In genomic region chr22:28822930-28823481, GRCh38 we compare ENCODE assay signal across 8 cellular contexts. TPM values are rescaled to one million over a fixed set of nuclear protein-coding genes. Genes with fewer than 3 reads are reported as not detected.
DNase-seq lines count a peak whose midpoint lies in the region; ATAC-seq and TF ChIP-seq lines count a peak whose summit lies in the region.

No MANE protein-coding gene starts in this region.

- CTCF ChIA-PET in activated CD4-positive, alpha-beta memory T cell treated with anti-CD3 and anti-CD28 coated beads for 36 hours (lab: Charles Lee) = interaction anchor here (1.6 kb wide), 1 partner anchor 23 kb away, joined by 6 read pairs; the partner anchor contains the start of gene XBP1

- H3K4me3 Mint-ChIP-seq in activated CD4-positive, alpha-beta memory T cell treated with anti-CD3 and anti-CD28 coated beads for 36 hours = no peak overlapping the region
- H3K4me3 Mint-ChIP-seq in nephron = no peak overlapping the region

- H3K56ac ChIP-seq in mesendoderm (ENCODE audit: low read length) = no peak overlapping the region

- no peak overlapping the region for H3K4me3 ChIP-seq in mesendoderm (ENCODE audit: low read length)

- no peak overlapping the region for H2BK15ac ChIP-seq in mesendoderm (replicated peaks; ENCODE audit: low read depth)

- no peaks in the 10 kb centered on the region for H3K36me3 ChIP-seq in mesendoderm (ENCODE audit: control insufficient read depth, insufficient read depth, low read length)

- POLR2A ChIA-PET in activated CD4-positive, alpha-beta memory T cell treated with anti-CD3 and anti-CD28 coated beads for 36 hours (lab: Charles Lee) = interaction anchor here (1.0 kb wide), 1 partner anchor 11 kb away, joined by 3 read pairs; no protein-coding TSS in a partner anchor

- H4K8ac ChIP-seq in mesendoderm (ENCODE audit: low read depth, low read length) = no peak overlapping the region

- peaks cover 9% of the 10 kb centered on the region for H3K36me3 Mint-ChIP-seq in activated CD4-positive, alpha-beta memory T cell treated with anti-CD3 and anti-CD28 coated beads for 36 hours
- no peaks in the 10 kb centered on the region for H3K36me3 Mint-ChIP-seq in nephron (ENCODE audit: low read depth)

- H3K79me2 ChIP-seq in mesendoderm (ENCODE audit: control insufficient read depth, insufficient read depth, low read length) = no peaks in the 10 kb centered on the region

- no peak overlapping the region for H3K9ac ChIP-seq in mesendoderm (ENCODE audit: low read length)

- H3K4ac ChIP-seq in mesendoderm (ENCODE audit: low read depth, low read length) = no peak overlapping the region

- H2BK5ac ChIP-seq in mesendoderm (ENCODE audit: low read length) = no peak overlapping the region

- H3K4me1 Mint-ChIP-seq in activated CD4-positive, alpha-beta memory T cell treated with anti-CD3 and anti-CD28 coated beads for 36 hours (ENCODE audit: low read depth) = peaks cover 46% of the 10 kb centered on the region
- H3K4me1 Mint-ChIP-seq in nephron = peaks cover 23% of the 10 kb centered on the region

- no peaks in the 10 kb centered on the region for H3K27me3 Mint-ChIP-seq in activated CD4-positive, alpha-beta memory T cell treated with anti-CD3 and anti-CD28 coated beads for 36 hours
- no peaks in the 10 kb centered on the region for H3K27me3 Mint-ChIP-seq in nephron (ENCODE audit: low read depth)

- H2BK120ac ChIP-seq in mesendoderm (ENCODE audit: low read depth, low read length) = no peak overlapping the region

- TF ChIP-seq CTCF in nephron (IDR thresholded peaks at IDR 0.05; ENCODE audit: unreplicated experiment in 3 of 3) = no peak

- no peak overlapping the region for H2AK5ac ChIP-seq in mesendoderm (ENCODE audit: low read length)

- H3K79me1 ChIP-seq in mesendoderm (ENCODE audit: low read length) = no peaks in the 10 kb centered on the region

- H3K9me3 Mint-ChIP-seq in activated CD4-positive, alpha-beta memory T cell treated with anti-CD3 and anti-CD28 coated beads for 36 hours = no peaks in the 10 kb centered on the region
- no peaks in the 10 kb centered on the region for H3K9me3 Mint-ChIP-seq in nephron

- no peak overlapping the region for H3K4me2 ChIP-seq in mesendoderm (ENCODE audit: low read length)

- DNase-seq in GDM1 (lab: John Stamatoyannopoulos, UW) (peak; percentile 51), NCI-H1436 treated with DMSO at 0.1 percent for 48 hours (lab: John Stamatoyannopoulos, UW) (peak; percentile 72), mesendoderm (no peak)
- DNase-seq in activated CD4-positive, alpha-beta memory T cell treated with anti-CD3 and anti-CD28 coated beads for 36 hours = peak; percentile 36
- DNase-seq in stimulated activated CD4-positive, alpha-beta T cell treated with anti-CD3 and anti-CD28 coated beads, Interleukin-12 subunit alpha, Interleukin-12 subunit beta, amount 100 ng/mL, for 4 hours = no peak

- H3K4me1 ChIP-seq in mesendoderm (ENCODE audit: control insufficient read depth, low read depth, low read length) = no peaks in the 10 kb centered on the region

- H4K5ac ChIP-seq in mesendoderm (ENCODE audit: low read length) = no peak overlapping the region

- no peaks in the 10 kb centered on the region for H3K27me3 ChIP-seq in mesendoderm (ENCODE audit: insufficient read depth, low read length, poor library complexity)

- H3K18ac ChIP-seq in mesendoderm (ENCODE audit: low read length) = no peak overlapping the region

- no CpG with 5 or more reads among the region's 2 CpGs for WGBS in mesendoderm (ENCODE audit: extremely low coverage, insufficient coverage, low lambda C conversion rate)

- no peak for ATAC-seq in activated CD4-positive, CD25-positive, alpha-beta regulatory T cell treated with anti-CD3 and anti-CD28 coated beads, Interleukin-2, amount 50 U/mL, for 24 hours
- ATAC-seq in GM18519 (IDR thresholded peaks at IDR 0.05; ENCODE audit: low FRiP score, unreplicated experiment) = no peak

- peak overlapping the region; percentile 73 for H3K27ac Mint-ChIP-seq in activated CD4-positive, alpha-beta memory T cell treated with anti-CD3 and anti-CD28 coated beads for 36 hours
- peak overlapping the region; percentile 86 to 91 (median 88) for H3K27ac Mint-ChIP-seq in nephron

- H3K27ac ChIP-seq in mesendoderm (ENCODE audit: low read depth, low read length) = no peak overlapping the region

- intact Hi-C loops in activated CD4-positive, alpha-beta memory T cell treated with anti-CD3 and anti-CD28 coated beads for 36 hours (cut with micrococcal nuclease) = no loop called here

- H3K23ac ChIP-seq in mesendoderm (ENCODE audit: low read length) = no peak overlapping the region

RNA-seq across cellular contexts. Expression of gene XBP1, which starts 22.6 kb away (rescaled TPM):
- total RNA-seq in activated CD4-positive, alpha-beta memory T cell treated with anti-CD3 and anti-CD28 coated beads for 36 hours = 100 to 1,000 TPM; 128 to 132 TPM
- polyA plus RNA-seq in mesendoderm (2013, experiment 1 of 2) = 129 TPM
- polyA plus RNA-seq in mesendoderm (2013, experiment 2 of 2) = 129 TPM

RNA-seq across cellular contexts. Expression of gene CCDC117, which starts 50.5 kb away (rescaled TPM):
- 10 to 100 TPM; 27.7 to 31.6 TPM for total RNA-seq in activated CD4-positive, alpha-beta memory T cell treated with anti-CD3 and anti-CD28 coated beads for 36 hours
- 26.3 TPM for polyA plus RNA-seq in mesendoderm (2013, experiment 1 of 2)
- 25.9 TPM for polyA plus RNA-seq in mesendoderm (2013, experiment 2 of 2)

Comparison
In these comparisons a context has a peak if more than half of its experiments do, and no peak if none do; other contexts are left out.
1. DNase-seq: peak in GDM1 (single experiment), NCI-H1436 treated with DMSO at 0.1 percent for 48 hours (single experiment) and activated CD4-positive, alpha-beta memory T cell treated with anti-CD3 and anti-CD28 coated beads for 36 hours (single experiment); none in mesendoderm (single experiment) and stimulated activated CD4-positive, alpha-beta T cell treated with anti-CD3 and anti-CD28 coated beads, Interleukin-12 subunit alpha, Interleukin-12 subunit beta, amount 100 ng/mL, for 4 hours (single experiment).